In genomic region chr4:169313732-169314131, GRCh38 we compare ENCODE assay signal across 26 cellular contexts. TPM values are rescaled to one million over a fixed set of nuclear protein-coding genes. Genes with fewer than 3 reads are reported as not detected.
DNase-seq lines count a peak whose midpoint lies in the region; ATAC-seq and TF ChIP-seq lines count a peak whose summit lies in the region.
"Had no signal": no experiment of that assay in that cellular context is flagged by ENCODE, and none has a peak within 500 bp of the region (broad histone marks: within the 10 kb centered on the region; RNA-seq: fewer than 3 reads in every experiment).

No MANE protein-coding gene starts in this region.

- peak; percentile 68 for ATAC-seq in foreskin keratinocyte
- ATAC-seq in mucosa of descending colon: peak; percentile 49
- ATAC-seq: PC-3, Right ventricle myocardium inferior, SK-N-SH treated with all-trans-retinoic acid at 6 μM for 48 hours had no signal

- H3K4me1 ChIP-seq in foreskin keratinocyte: peaks cover 25% of the 10 kb centered on the region
- peaks cover 36% of the 10 kb centered on the region for H3K4me1 ChIP-seq in mucosa of descending colon (ENCODE audit: low read depth)
- H3K4me1 ChIP-seq: SJCRH30 had no signal

- H3K4me3 ChIP-seq in mucosa of descending colon: no peak overlapping the region
- H3K4me3 ChIP-seq: SJCRH30 had no signal

- peak; percentile 5 for DNase-seq in DMS153 treated with DMSO at 0.1 percent for 48 hours (lab: John Stamatoyannopoulos, UW; ENCODE audit: unreplicated experiment)
- no peak for DNase-seq in DMS153 (lab: John Stamatoyannopoulos, UW)
- peak in 1 of 2 donors; percentile 65 for DNase-seq in foreskin keratinocyte
- DNase-seq in mucosa of descending colon: no peak
- no peak for DNase-seq in activated T-cell treated with anti-CD3 and anti-CD28 coated beads, Interleukin-2, amount 50 U/mL, for 1 hour
- DNase-seq in mucosa of gallbladder (ENCODE audit: low spot score): no peak
- DNase-seq in GM19240 (ENCODE audit: insufficient read length, low spot score): no peak
- DNase-seq: ACHN; BE2C; CD8-positive, alpha-beta memory T cell; DMS 273 treated with DMSO at 0.1 percent for 48 hours; HCEC 1CT; Kasumi-1; NCI-H1092 treated with DMSO at 0.1 percent for 48 hours; NCI-H1436 treated with DMSO at 0.1 percent for 48 hours; NCI-H187 treated with DMSO at 0.1 percent for 48 hours; NCI-H345; NCI-H510A treated with DMSO at 0.1 percent for 48 hours; NK-92 treated with Interleukin-12 subunit alpha and Interleukin-12 subunit beta, amount 100 ng/mL, for 24 hours; PC-3; SJCRH30 had no signal

- H3K27ac ChIP-seq in VCaP (peak overlapping the region; percentile 96), foreskin keratinocyte (peak overlapping the region; percentile 64)
- H3K27ac ChIP-seq: HL-60, SJCRH30 had no signal

- no peaks in the 10 kb centered on the region for H3K9me3 ChIP-seq in mucosa of descending colon
- H3K9me3 ChIP-seq: BE2C, SJCRH30 had no signal

- no peak for TF ChIP-seq CTCF in VCaP (conservative IDR thresholded peaks at IDR 0.05)
- TF ChIP-seq CTCF in foreskin keratinocyte (conservative IDR thresholded peaks at IDR 0.05): no peak
- TF ChIP-seq CTCF in mucosa of descending colon (IDR thresholded peaks at IDR 0.05): no peak

- H3K36me3 ChIP-seq in mucosa of descending colon (ENCODE audit: low read depth): no peaks in the 10 kb centered on the region
- H3K36me3 ChIP-seq: BE2C, SJCRH30 had no signal

- H3K27me3 ChIP-seq in foreskin keratinocyte: no peaks in the 10 kb centered on the region
- H3K27me3 ChIP-seq: BE2C, SJCRH30 had no signal

- intact Hi-C loops in mucosa of descending colon (cut with DNase I, micrococcal nuclease): no loop called here

RNA-seq across cellular contexts. Expression of gene SH3RF1, which starts 43.0 kb away (rescaled TPM):
- total RNA-seq in foreskin keratinocyte: 18.7 and 19.5 TPM in 2 replicates
- polyA plus RNA-seq in foreskin keratinocyte: 4.1 and 4.8 TPM in 2 replicates
- total RNA-seq in mucosa of descending colon: 10 to 100 TPM; 45.3 to 82.3 (median 65.5) TPM
- total RNA-seq in mucosa of gallbladder: 46.0 TPM
- total RNA-seq: G401 had no signal
- polyA plus RNA-seq: CD8-positive, alpha-beta memory T cell had no signal
